Comparison of ENCODE assay signal across 1 cellular context in genomic region chr2:170671079-170671478, GRCh38.
A peak's percentile ranks its signal among the peaks of the same experiment; 100 is the strongest.
TF ChIP-seq lines count a peak whose summit lies in the region.

No MANE protein-coding gene starts in this region.

TF ChIP-seq in K562, 482 proteins besides CTCF, POLR2A, EP300 and RAD21 (continued from another document):
- TF ChIP-seq ZBTB40 (IDR thresholded peaks at IDR 0.05) (no peak), ZBTB40 (CRISPR knock-in tag; IDR thresholded peaks at IDR 0.05) (no peak), HMBOX1 (IDR thresholded peaks at IDR 0.05) (peak; percentile 97), MYBL2 (IDR thresholded peaks at IDR 0.05; ENCODE audit: low read depth) (peak; percentile 58), MYBL2 (CRISPR knock-in tag; IDR thresholded peaks at IDR 0.05; ENCODE audit: borderline replicate concordance) (no peak), MEIS2 (IDR thresholded peaks at IDR 0.05; ENCODE audit: partially characterized antibody) (peak; percentile 30), DACH1 (IDR thresholded peaks at IDR 0.05; ENCODE audit: partially characterized antibody) (peak; percentile 32), CCNT2 (IDR thresholded peaks at IDR 0.05; ENCODE audit: borderline replicate concordance, extremely low read depth, insufficient read length, low read depth, low read length) (no peak), FOXM1 (IDR thresholded peaks at IDR 0.05; ENCODE audit: low read depth) (peak; percentile 53; the same call in 1 of the 2 replicates), FOXM1 (CRISPR knock-in tag; IDR thresholded peaks at IDR 0.05; ENCODE audit: low read depth) (no peak), PKNOX1 (IDR thresholded peaks at IDR 0.05) (peak; percentile 53)
